In genomic region chr21:35953570-35953969, GRCh38 we compare ENCODE assay signal across 1 cellular context.
TF ChIP-seq lines count a peak whose summit lies in the region.

No MANE protein-coding gene starts in this region.

TF ChIP-seq in GM23338, 12 proteins besides CTCF, POLR2A, EP300 and RAD21 (continued from another document):
- TF ChIP-seq ZNF462 (CRISPR knock-in tag; IDR thresholded peaks at IDR 0.05) (no peak), EZH2 (IDR thresholded peaks at IDR 0.05; ENCODE audit: low read depth, unreplicated experiment) (no peak), CREB1 (CRISPR knock-in tag; IDR thresholded peaks at IDR 0.05; ENCODE audit: low read depth) (no peak), POLR2AphosphoS5 (IDR thresholded peaks at IDR 0.05; ENCODE audit: low read depth) (no peak), ZNF114 (CRISPR knock-in tag; IDR thresholded peaks at IDR 0.05) (no peak), EZH2phosphoT487 (IDR thresholded peaks at IDR 0.05; ENCODE audit: unreplicated experiment) (no peak), REST (IDR thresholded peaks at IDR 0.05; ENCODE audit: unreplicated experiment) (no peak), STAT1 (IDR thresholded peaks at IDR 0.05; ENCODE audit: unreplicated experiment) (no peak), ZNF331 (CRISPR knock-in tag; IDR thresholded peaks at IDR 0.05; ENCODE audit: low read depth) (no peak)
